Comparison of ENCODE assay signal across 22 cellular contexts in the genomic region with DNA sequence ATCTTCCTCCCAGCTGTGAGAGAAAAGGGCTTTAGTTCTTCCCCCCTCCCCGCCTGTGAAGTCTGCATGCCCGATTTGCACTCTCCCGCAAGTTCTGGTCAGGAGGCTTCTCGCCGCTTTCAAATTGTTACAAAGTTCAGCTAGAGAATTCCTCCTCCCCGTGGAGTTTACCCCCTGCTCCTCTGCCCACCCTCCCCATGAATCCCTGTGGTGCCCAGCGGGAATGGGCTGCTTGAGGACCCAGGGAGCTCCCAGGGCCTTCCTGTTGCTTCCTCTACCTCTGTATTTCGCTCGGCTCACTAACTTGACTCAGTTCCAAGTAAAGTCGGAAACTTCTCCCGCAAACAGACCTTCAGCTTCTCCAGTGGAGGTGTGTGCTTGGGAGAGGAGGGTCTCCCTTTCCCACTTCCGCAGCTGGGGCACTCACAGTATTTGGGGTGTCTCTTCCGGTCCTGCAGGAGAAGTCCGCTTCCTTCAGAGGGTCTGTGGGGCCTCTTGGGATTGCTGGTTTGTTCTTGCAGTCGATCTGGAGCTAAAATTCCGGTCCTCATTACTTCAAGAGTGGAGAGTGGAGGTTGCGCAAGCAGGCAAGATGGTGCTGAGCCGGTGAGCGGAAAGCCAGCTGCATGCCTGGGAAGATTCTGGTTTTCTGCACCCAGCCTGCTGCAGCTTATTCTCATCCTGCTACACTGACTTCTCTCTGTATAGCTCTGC.
DNase-seq lines count a peak whose midpoint lies in the region; ATAC-seq and TF ChIP-seq lines count a peak whose summit lies in the region.
"Had no signal": no experiment of that assay in that cellular context is flagged by ENCODE, and none has a peak within 500 bp of the region (broad histone marks: within the 10 kb centered on the region; RNA-seq: fewer than 3 reads in every experiment).

No MANE protein-coding gene starts in this region.

- TF ChIP-seq CTCF in AG10803 (conservative IDR thresholded peaks at IDR 0.05; ENCODE audit: low read length): no peak
- TF ChIP-seq CTCF in HFF-Myc (IDR thresholded peaks at IDR 0.05; ENCODE audit: low read depth, low read length, missing control alignments): no peak
- no peak for TF ChIP-seq CTCF in osteocyte (IDR thresholded peaks at IDR 0.05)

- H3K27ac Mint-ChIP-seq in osteocyte (ENCODE audit: unreplicated experiment): no peak overlapping the region
- H3K27ac Mint-ChIP-seq in stimulated activated effector memory CD8-positive, alpha-beta T cell treated with anti-CD3 and anti-CD28 coated beads, Interleukin-12 subunit alpha, Interleukin-12 subunit beta, amount 100 ng/mL, for 72 hours: no peak overlapping the region
- H3K27ac Mint-ChIP-seq: activated naive CD4-positive, alpha-beta T cell treated with anti-CD3 and anti-CD28 coated beads for 36 hours; CD8-positive, alpha-beta T cell had no signal

- H3K27me3 Mint-ChIP-seq in osteocyte (ENCODE audit: unreplicated experiment): no peaks in the 10 kb centered on the region

- no peak for ATAC-seq in stimulated activated effector memory CD8-positive, alpha-beta T cell treated with anti-CD3 and anti-CD28 coated beads, Interleukin-12 subunit alpha, Interleukin-12 subunit beta, amount 100 ng/mL, for 72 hours
- no peak for ATAC-seq in GM21515 (IDR thresholded peaks at IDR 0.05; ENCODE audit: unreplicated experiment)
- ATAC-seq: activated T-cell treated with anti-CD3 and anti-CD28 coated beads, Interleukin-2, amount 50 U/mL, for 4 hours; CD8-positive, alpha-beta T cell; left lobe of liver had no signal

- H3K9me3 Mint-ChIP-seq in osteocyte (ENCODE audit: unreplicated experiment): no peaks in the 10 kb centered on the region
- no peaks in the 10 kb centered on the region for H3K9me3 Mint-ChIP-seq in stimulated activated effector memory CD8-positive, alpha-beta T cell treated with anti-CD3 and anti-CD28 coated beads, Interleukin-12 subunit alpha, Interleukin-12 subunit beta, amount 100 ng/mL, for 72 hours
- H3K9me3 Mint-ChIP-seq: activated naive CD4-positive, alpha-beta T cell treated with anti-CD3 and anti-CD28 coated beads for 36 hours; activated T-cell treated with anti-CD3 and anti-CD28 coated beads, Interleukin-2, amount 50 U/mL, for 4 hours; CD8-positive, alpha-beta T cell had no signal

- H3K4me1 Mint-ChIP-seq in osteocyte (ENCODE audit: unreplicated experiment): peaks cover 13% of the 10 kb centered on the region
- H3K4me1 Mint-ChIP-seq in stimulated activated effector memory CD8-positive, alpha-beta T cell treated with anti-CD3 and anti-CD28 coated beads, Interleukin-12 subunit alpha, Interleukin-12 subunit beta, amount 100 ng/mL, for 72 hours: no peaks in the 10 kb centered on the region

- H3K4me3 ChIP-seq in AG10803 (ENCODE audit: low read length) (peak overlapping the region; percentile 60), HFF-Myc (replicated peaks; ENCODE audit: low read depth, low read length) (peak overlapping the region; percentile 51)
- H3K4me3 ChIP-seq: HAP-1 had no signal

- H3K27ac ChIP-seq in caudate nucleus (ENCODE audit: low read depth, low read length): peak overlapping the region; percentile 31
- H3K27ac ChIP-seq: neutrophil had no signal

- DNase-seq in AG10803 (ENCODE audit: low read depth): peak; percentile 75
- no peak for DNase-seq in HFF-Myc (ENCODE audit: extremely low read depth, low read depth)
- peak in 7 of 61 donors; percentile 2 to 78 (median 30) for DNase-seq in caudate nucleus (lab: John Stamatoyannopoulos, UW)
- DNase-seq in osteocyte (ENCODE audit: extremely low spot score, unreplicated experiment): peak; percentile 51
- no peak for DNase-seq in stimulated activated effector memory CD8-positive, alpha-beta T cell treated with anti-CD3 and anti-CD28 coated beads, Interleukin-12 subunit alpha, Interleukin-12 subunit beta, amount 100 ng/mL, for 72 hours (ENCODE audit: low spot score in 2 of 2)
- DNase-seq in HuH-7 (ENCODE audit: low spot score): no peak
- DNase-seq in SK-N-DZ (ENCODE audit: low spot score): no peak
- DNase-seq: activated CD4-positive, CD25-positive, alpha-beta regulatory T cell treated with anti-CD3 and anti-CD28 coated beads, Interleukin-2, amount 50 U/mL, for 72 hours; activated CD8-positive, alpha-beta memory T cell treated with anti-CD3 and anti-CD28 coated beads for 24 hours; activated naive CD4-positive, alpha-beta T cell treated with anti-CD3 and anti-CD28 coated beads for 36 hours; activated T-cell treated with anti-CD3 and anti-CD28 coated beads, Interleukin-2, amount 50 U/mL, for 4 hours; CD8-positive, alpha-beta T cell; cerebellar nuclear complex; effector memory CD4-positive, alpha-beta T cell; heart left ventricle; NCI-H510A treated with DMSO at 0.1 percent for 48 hours; RPMI8226; SW 1271 had no signal

- H3K36me3 Mint-ChIP-seq in osteocyte (ENCODE audit: unreplicated experiment): no peaks in the 10 kb centered on the region
- H3K36me3 Mint-ChIP-seq in stimulated activated effector memory CD8-positive, alpha-beta T cell treated with anti-CD3 and anti-CD28 coated beads, Interleukin-12 subunit alpha, Interleukin-12 subunit beta, amount 100 ng/mL, for 72 hours: no peaks in the 10 kb centered on the region
- H3K36me3 Mint-ChIP-seq: CD8-positive, alpha-beta T cell had no signal

- no peak overlapping the region for H3K4me3 Mint-ChIP-seq in osteocyte (ENCODE audit: unreplicated experiment)
- H3K4me3 Mint-ChIP-seq in stimulated activated effector memory CD8-positive, alpha-beta T cell treated with anti-CD3 and anti-CD28 coated beads, Interleukin-12 subunit alpha, Interleukin-12 subunit beta, amount 100 ng/mL, for 72 hours: no peak overlapping the region
- H3K4me3 Mint-ChIP-seq: activated naive CD4-positive, alpha-beta T cell treated with anti-CD3 and anti-CD28 coated beads for 36 hours; activated T-cell treated with anti-CD3 and anti-CD28 coated beads, Interleukin-2, amount 50 U/mL, for 4 hours; CD8-positive, alpha-beta T cell had no signal

Comparison
In these comparisons a context has a peak if more than half of its experiments do, and no peak if none do; other contexts are left out.
1. DNase-seq: peak in AG10803 (single experiment) and osteocyte (single experiment); none in HFF-Myc (single experiment), stimulated activated effector memory CD8-positive, alpha-beta T cell treated with anti-CD3 and anti-CD28 coated beads, Interleukin-12 subunit alpha, Interleukin-12 subunit beta, amount 100 ng/mL, for 72 hours (0 of 2), HuH-7 (single experiment) and SK-N-DZ (single experiment).